Comparison of ENCODE assay signal across 8 cellular contexts in genomic region chr10:63627881-63628296, GRCh38.
DNase-seq lines count a peak whose midpoint lies in the region; TF ChIP-seq lines count a peak whose summit lies in the region.

No MANE protein-coding gene starts in this region.

- H3K4me2 ChIP-seq in OCI-LY3 (ENCODE audit: low read length): 0 out of 2 replicates have a peak overlapping the region, but pooled peaks have one; percentile 99

- H3K4me1 ChIP-seq in OCI-LY3 (ENCODE audit: low read length): peaks cover 21% of the 10 kb centered on the region
- H3K4me1 ChIP-seq in iPS-20b (ENCODE audit: insufficient read depth, low read length): peaks cover 26% of the 10 kb centered on the region
- peaks cover 6% of the 10 kb centered on the region for H3K4me1 ChIP-seq in thymus (ENCODE audit: control insufficient read depth, insufficient read depth, low read length)

- H3K9ac ChIP-seq in OCI-LY3 (ENCODE audit: low read length) (no peak overlapping the region), iPS-20b (ENCODE audit: low read depth, low read length) (peak overlapping the region; percentile 23; the same call in 1 of the 2 replicates)

- H3K9me3 ChIP-seq in OCI-LY3 (ENCODE audit: insufficient read depth, low read length): no peaks in the 10 kb centered on the region
- no peaks in the 10 kb centered on the region for H3K9me3 ChIP-seq in iPS-20b (ENCODE audit: insufficient read depth, low read depth, low read length)
- H3K9me3 ChIP-seq in thymus (ENCODE audit: control insufficient read depth): no peaks in the 10 kb centered on the region

- DNase-seq in SIG-M5 treated with dmso at 0.1 percent for 504 hours (lab: John Stamatoyannopoulos, UW; ENCODE audit: unreplicated experiment): peak; percentile 20
- DNase-seq in SIG-M5 (lab: John Stamatoyannopoulos, UW): no peak
- no peak for DNase-seq in erythroblast (lab: John Stamatoyannopoulos, UW)
- no peak for DNase-seq in SK-N-DZ (ENCODE audit: low spot score)
- DNase-seq in stimulated activated CD4-positive, alpha-beta T cell treated with anti-CD3 and anti-CD28 coated beads, Interleukin-4, amount 100 ng/mL, for 4 hours: no peak

- H3K27ac ChIP-seq in OCI-LY3 (ENCODE audit: low read length): no peak overlapping the region
- H3K27ac ChIP-seq in iPS-20b (ENCODE audit: low read length): no peak overlapping the region
- H3K27ac ChIP-seq in thymus (ENCODE audit: low read depth): peak overlapping the region; percentile 21

- 0 out of 2 replicates have a peak overlapping the region, but pooled peaks have one; percentile 85 for H3K4me3 ChIP-seq in OCI-LY3 (ENCODE audit: low read length)
- H3K4me3 ChIP-seq in iPS-20b (ENCODE audit: low read length): no peak overlapping the region
- H3K4me3 ChIP-seq in thymus (ENCODE audit: low read length): no peak overlapping the region

- TF ChIP-seq CTCF in OCI-LY3 (IDR thresholded peaks at IDR 0.05; ENCODE audit: low read depth, low read length): no peak

- no peaks in the 10 kb centered on the region for H4K20me1 ChIP-seq in OCI-LY3 (ENCODE audit: insufficient read depth, low read length)

- no peaks in the 10 kb centered on the region for H3K79me2 ChIP-seq in OCI-LY3 (ENCODE audit: low read length)

- WGBS in thymus: 42% methylated on average over 2 of the region's 2 CpGs

- H3K27me3 ChIP-seq in OCI-LY3 (ENCODE audit: low read depth, low read length): peaks cover 15% of the 10 kb centered on the region
- H3K27me3 ChIP-seq in iPS-20b (ENCODE audit: insufficient read depth, low read length): no peaks in the 10 kb centered on the region; the same call in 1 of the 2 replicates
- no peaks in the 10 kb centered on the region for H3K27me3 ChIP-seq in thymus (ENCODE audit: control insufficient read depth, insufficient read depth)

- TF ChIP-seq POLR2A in erythroblast (IDR thresholded peaks at IDR 0.05; ENCODE audit: low read length): no peak

- H2AFZ ChIP-seq in OCI-LY3 (ENCODE audit: low read depth, low read length): no peak overlapping the region

- no peaks in the 10 kb centered on the region for H3K36me3 ChIP-seq in OCI-LY3 (replicated peaks; ENCODE audit: low read depth, low read length)
- no peaks in the 10 kb centered on the region; the same call in 1 of the 2 replicates for H3K36me3 ChIP-seq in iPS-20b (ENCODE audit: insufficient read depth, low read depth, low read length)
- no peaks in the 10 kb centered on the region for H3K36me3 ChIP-seq in thymus (ENCODE audit: control insufficient read depth, insufficient read depth)
